ENCODE assay signal across 20 cellular contexts in genomic region chr13:74114202-74114601, GRCh38. TPM values are rescaled to one million over a fixed set of nuclear protein-coding genes. Genes with fewer than 3 reads are reported as not detected.
DNase-seq lines count a peak whose midpoint lies in the region; ATAC-seq and TF ChIP-seq lines count a peak whose summit lies in the region.
"Had no signal": no experiment of that assay in that cellular context is flagged by ENCODE, and none has a peak within 500 bp of the region (broad histone marks: within the 10 kb centered on the region; RNA-seq: fewer than 3 reads in every experiment).

No MANE protein-coding gene starts in this region.

- no peak overlapping the region for H3K4me3 Mint-ChIP-seq in activated T-cell treated with anti-CD3 and anti-CD28 coated beads, Interleukin-2, amount 50 U/mL, for 24 hours
- H3K4me3 Mint-ChIP-seq in activated T-cell treated with anti-CD3 and anti-CD28 coated beads, Interleukin-2, amount 50 U/mL, for 72 hours: no peak overlapping the region
- no peak overlapping the region for H3K4me3 Mint-ChIP-seq in chondrocyte (ENCODE audit: unreplicated experiment)
- H3K4me3 Mint-ChIP-seq: type B pancreatic cell had no signal

- DNase-seq in activated T-cell treated with anti-CD3 and anti-CD28 coated beads, Interleukin-2, amount 50 U/mL, for 24 hours: no peak
- DNase-seq in activated T-cell treated with anti-CD3 and anti-CD28 coated beads, Interleukin-2, amount 50 U/mL, for 72 hours: no peak
- DNase-seq in NCI-H226 (peak; percentile 34), chondrocyte (ENCODE audit: low spot score) (no peak), hepatocyte (ENCODE audit: low spot score) (no peak), cerebellar nuclear complex (lab: John Stamatoyannopoulos, UW) (no peak)
- no peak for DNase-seq in stimulated activated naive CD4-positive, alpha-beta T cell (lab: John Stamatoyannopoulos, UW)
- DNase-seq: activated CD4-positive, alpha-beta T cell treated with anti-CD3 and anti-CD28 coated beads for 48 hours; cortex of kidney; hippocampal formation; NCI-H1105 treated with DMSO at 0.1 percent for 48 hours; NCI-H345; occipital lobe; SHP77; stimulated activated CD4-positive, alpha-beta T cell treated with anti-CD3 and anti-CD28 coated beads, Interleukin-4, amount 100 ng/mL, for 24 hours had no signal

- peaks cover 12% of the 10 kb centered on the region for H3K9me3 Mint-ChIP-seq in activated T-cell treated with anti-CD3 and anti-CD28 coated beads, Interleukin-2, amount 50 U/mL, for 24 hours
- H3K9me3 Mint-ChIP-seq in activated T-cell treated with anti-CD3 and anti-CD28 coated beads, Interleukin-2, amount 50 U/mL, for 72 hours: peaks cover 5 to 11% of the 10 kb centered on the region in 2 donors
- peaks cover 16% of the 10 kb centered on the region for H3K9me3 Mint-ChIP-seq in chondrocyte (ENCODE audit: low read depth)

- peaks cover 38% of the 10 kb centered on the region for H3K4me1 ChIP-seq in skeletal muscle satellite cell (ENCODE audit: control insufficient read depth, insufficient read depth, low read length)
- H3K4me1 ChIP-seq in hepatocyte (ENCODE audit: insufficient read depth): no peaks in the 10 kb centered on the region
- H3K4me1 ChIP-seq: HAP-1 had no signal

- H3K4me3 ChIP-seq in skeletal muscle satellite cell (ENCODE audit: low read length) (no peak overlapping the region), hepatocyte (no peak overlapping the region)
- H3K4me3 ChIP-seq: HAP-1 had no signal

- no peak for TF ChIP-seq CTCF in chondrocyte (IDR thresholded peaks at IDR 0.05)
- TF ChIP-seq CTCF in hepatocyte (IDR thresholded peaks at IDR 0.05; ENCODE audit: poor library complexity): no peak

- no peaks in the 10 kb centered on the region for H3K27me3 ChIP-seq in skeletal muscle satellite cell (ENCODE audit: control insufficient read depth, insufficient read depth, low read length)
- no peaks in the 10 kb centered on the region for H3K27me3 ChIP-seq in hepatocyte

- peaks cover 85% of the 10 kb centered on the region for H3K4me1 Mint-ChIP-seq in activated T-cell treated with anti-CD3 and anti-CD28 coated beads, Interleukin-2, amount 50 U/mL, for 24 hours (ENCODE audit: low read depth)
- peaks cover 77% of the 10 kb centered on the region for H3K4me1 Mint-ChIP-seq in activated T-cell treated with anti-CD3 and anti-CD28 coated beads, Interleukin-2, amount 50 U/mL, for 72 hours (ENCODE audit: low read depth)
- peaks cover 63% of the 10 kb centered on the region for H3K4me1 Mint-ChIP-seq in chondrocyte (ENCODE audit: low read depth)

- H3K4me2 ChIP-seq in skeletal muscle satellite cell (ENCODE audit: low read length) (peak overlapping the region; percentile 77), hepatocyte (no peak overlapping the region)

- peak overlapping the region; percentile 54 for H3K27ac Mint-ChIP-seq in activated T-cell treated with anti-CD3 and anti-CD28 coated beads, Interleukin-2, amount 50 U/mL, for 24 hours
- no peak overlapping the region for H3K27ac Mint-ChIP-seq in activated T-cell treated with anti-CD3 and anti-CD28 coated beads, Interleukin-2, amount 50 U/mL, for 72 hours
- H3K27ac Mint-ChIP-seq in chondrocyte (ENCODE audit: unreplicated experiment): peak overlapping the region; percentile 71
- H3K27ac Mint-ChIP-seq: IgD-negative memory B cell, type B pancreatic cell had no signal

- H3K27ac ChIP-seq in hepatocyte: no peak overlapping the region

- ATAC-seq in activated T-cell treated with anti-CD3 and anti-CD28 coated beads, Interleukin-2, amount 50 U/mL, for 72 hours (replicated peaks in 1 of 2): no peak
- ATAC-seq: esophagus mucosa had no signal

- no peak overlapping the region for H2AFZ ChIP-seq in hepatocyte

- WGBS in hepatocyte (ENCODE audit: low lambda C conversion rate, missing lambda C conversion rate): 90% methylated on average over 1 of the region's 1 CpG

- peaks cover 2% of the 10 kb centered on the region for H3K36me3 ChIP-seq in skeletal muscle satellite cell (ENCODE audit: insufficient read depth, low read length)
- no peaks in the 10 kb centered on the region for H3K36me3 ChIP-seq in hepatocyte (replicated peaks; ENCODE audit: insufficient read depth, low read depth)
- H3K36me3 ChIP-seq: HAP-1 had no signal

- H3K9me3 ChIP-seq in skeletal muscle satellite cell (replicated peaks; ENCODE audit: low read length) (no peaks in the 10 kb centered on the region), hepatocyte (ENCODE audit: low read depth) (peaks cover 10% of the 10 kb centered on the region)
- H3K9me3 ChIP-seq: HAP-1 had no signal

- no peaks in the 10 kb centered on the region for H3K27me3 Mint-ChIP-seq in activated T-cell treated with anti-CD3 and anti-CD28 coated beads, Interleukin-2, amount 50 U/mL, for 24 hours
- no peaks in the 10 kb centered on the region for H3K27me3 Mint-ChIP-seq in activated T-cell treated with anti-CD3 and anti-CD28 coated beads, Interleukin-2, amount 50 U/mL, for 72 hours (ENCODE audit: low read depth)
- no peaks in the 10 kb centered on the region for H3K27me3 Mint-ChIP-seq in chondrocyte (ENCODE audit: low read depth)
- H3K27me3 Mint-ChIP-seq: IgD-negative memory B cell, type B pancreatic cell had no signal

- H4K20me1 ChIP-seq in hepatocyte (ENCODE audit: insufficient read depth, poor library complexity, severe bottlenecking): no peaks in the 10 kb centered on the region

- no peak overlapping the region for H3K9ac ChIP-seq in skeletal muscle satellite cell (ENCODE audit: low read depth, low read length)

- H3K79me2 ChIP-seq in hepatocyte: peaks cover 68% of the 10 kb centered on the region

- H3K36me3 Mint-ChIP-seq in activated T-cell treated with anti-CD3 and anti-CD28 coated beads, Interleukin-2, amount 50 U/mL, for 24 hours (ENCODE audit: low read depth): peaks cover 38% of the 10 kb centered on the region
- peaks cover 11 to 23% of the 10 kb centered on the region in 2 donors for H3K36me3 Mint-ChIP-seq in activated T-cell treated with anti-CD3 and anti-CD28 coated beads, Interleukin-2, amount 50 U/mL, for 72 hours (ENCODE audit: insufficient read depth in 2 of 2)
- peaks cover 6% of the 10 kb centered on the region for H3K36me3 Mint-ChIP-seq in chondrocyte (ENCODE audit: low read depth)

- no peaks in the 10 kb centered on the region for H3K9me2 ChIP-seq in hepatocyte (replicated peaks; ENCODE audit: insufficient read depth)

RNA-seq across cellular contexts. Expression of gene KLF12, which starts 20.0 kb away (rescaled TPM):
- total RNA-seq in activated T-cell treated with anti-CD3 and anti-CD28 coated beads, Interleukin-2, amount 50 U/mL, for 72 hours: 10 to 100 TPM; 32.0 to 42.1 TPM
- total RNA-seq in chondrocyte (25.2 to 29.0 TPM (median 28.4 TPM) in 3 replicates), hepatocyte (12.3 and 13.9 TPM in 2 replicates)
- total RNA-seq in skeletal muscle satellite cell (2012; rRNA removed): 12.2 and 18.8 TPM in 2 replicates
- polyA plus RNA-seq in hepatocyte: 4.9 and 5.1 TPM in 2 replicates
